ENCODE assay signal across 15 cellular contexts in genomic region chr16:64808474-64808873, GRCh38.
DNase-seq lines count a peak whose midpoint lies in the region.
"Had no signal": no experiment of that assay in that cellular context is flagged by ENCODE, and none has a peak within 500 bp of the region (broad histone marks: within the 10 kb centered on the region; RNA-seq: fewer than 3 reads in every experiment).

No MANE protein-coding gene starts in this region.

- peaks cover 30% of the 10 kb centered on the region for H3K9me3 Mint-ChIP-seq in activated T-cell treated with anti-CD3 and anti-CD28 coated beads, Interleukin-2, amount 50 U/mL, for 24 hours
- H3K9me3 Mint-ChIP-seq: HFFc6 had no signal

- H3K4me1 Mint-ChIP-seq in activated T-cell treated with anti-CD3 and anti-CD28 coated beads, Interleukin-2, amount 50 U/mL, for 24 hours (ENCODE audit: low read depth), result no peaks in the 10 kb centered on the region
- H3K4me1 Mint-ChIP-seq: CD4-positive, alpha-beta memory T cell had no signal

- no peak overlapping the region for H3K4me3 Mint-ChIP-seq in activated T-cell treated with anti-CD3 and anti-CD28 coated beads, Interleukin-2, amount 50 U/mL, for 24 hours
- H3K4me3 Mint-ChIP-seq: CD4-positive, alpha-beta memory T cell; HFFc6 had no signal

- no peaks in the 10 kb centered on the region for H3K27me3 Mint-ChIP-seq in activated T-cell treated with anti-CD3 and anti-CD28 coated beads, Interleukin-2, amount 50 U/mL, for 24 hours
- H3K27me3 Mint-ChIP-seq: CD4-positive, alpha-beta memory T cell had no signal

- no peaks in the 10 kb centered on the region for H3K36me3 Mint-ChIP-seq in activated T-cell treated with anti-CD3 and anti-CD28 coated beads, Interleukin-2, amount 50 U/mL, for 24 hours (ENCODE audit: low read depth)
- H3K36me3 Mint-ChIP-seq: CD4-positive, alpha-beta memory T cell had no signal

- peak; percentile 82 to 94 for DNase-seq in NCI-H524 (lab: John Stamatoyannopoulos, UW)
- DNase-seq in NCI-H524 treated with DMSO at 0.1 percent for 48 hours (lab: John Stamatoyannopoulos, UW), result peak; percentile 88
- DNase-seq in myocyte (ENCODE audit: low read depth), result peak; percentile 10
- DNase-seq in activated effector memory CD4-positive, alpha-beta T cell treated with Interleukin-2 at 50 U/mL for 16 hours, result no peak
- no peak for DNase-seq in activated T-cell treated with anti-CD3 and anti-CD28 coated beads, Interleukin-2, amount 50 U/mL, for 24 hours
- DNase-seq in NCI-H146 (lab: John Stamatoyannopoulos, UW), result no peak
- DNase-seq: C1 segment of cervical spinal cord; Calu3; CD4-positive, alpha-beta memory T cell; COR-L47; DMS53; DMS79 treated with DMSO at 0.1 percent for 48 hours; GF-D8; GOT3; HFFc6 had no signal

- no peak overlapping the region for H3K27ac Mint-ChIP-seq in activated T-cell treated with anti-CD3 and anti-CD28 coated beads, Interleukin-2, amount 50 U/mL, for 24 hours
- H3K27ac Mint-ChIP-seq: CD4-positive, alpha-beta memory T cell; HFFc6 had no signal

Comparison
In these comparisons a context has a peak if more than half of its experiments do, and no peak if none do; other contexts are left out.
1. DNase-seq: peak in NCI-H524 (2 of 2), NCI-H524 treated with DMSO at 0.1 percent for 48 hours (single experiment) and myocyte (single experiment); none in activated effector memory CD4-positive, alpha-beta T cell treated with Interleukin-2 at 50 U/mL for 16 hours (single experiment), activated T-cell treated with anti-CD3 and anti-CD28 coated beads, Interleukin-2, amount 50 U/mL, for 24 hours (single experiment) and NCI-H146 (single experiment).